ENCODE assay signal across 8 cellular contexts in the genomic region with DNA sequence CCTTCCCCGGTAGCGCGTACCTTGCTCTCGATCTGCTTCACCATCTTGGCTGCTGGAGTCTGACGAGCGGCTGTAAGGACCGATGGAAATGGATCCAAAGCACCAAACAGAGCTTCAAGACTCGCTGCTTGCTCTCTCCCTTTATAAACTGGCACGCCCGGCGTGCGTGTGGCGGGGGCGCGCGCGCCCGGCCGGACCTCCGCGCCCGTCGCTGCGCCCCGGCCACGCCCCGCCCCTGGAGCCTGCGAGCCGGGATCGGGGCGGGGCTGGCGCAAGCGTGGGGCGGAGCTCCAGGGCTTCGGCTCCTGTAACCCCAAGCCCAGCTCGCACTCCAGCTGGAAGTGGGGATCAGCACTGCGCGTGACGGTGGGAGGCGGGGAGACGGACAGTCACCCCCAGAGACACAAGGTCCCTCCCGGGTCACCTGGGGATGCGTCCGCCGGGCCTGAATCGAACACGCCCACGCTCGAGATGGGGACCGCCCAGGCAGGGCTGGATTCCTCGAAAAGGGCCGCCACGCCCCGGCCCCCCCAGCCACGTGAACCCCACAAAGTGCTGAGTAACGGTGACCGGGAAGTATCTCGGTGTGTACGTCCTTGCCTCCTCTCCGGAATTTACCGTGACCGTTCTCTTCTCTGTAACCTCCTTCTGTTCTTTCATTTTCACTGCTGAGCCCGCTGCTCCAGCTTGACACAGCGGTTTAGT. TPM values are rescaled to one million over a fixed set of nuclear protein-coding genes. Genes with fewer than 3 reads are reported as not detected.
DNase-seq lines count a peak whose midpoint lies in the region; ATAC-seq and TF ChIP-seq lines count a peak whose summit lies in the region.

A gene (minus strand): TSS at position 116 of the 705 bp plus-strand sequence. CDS start 72 bp downstream, at position 44.

- H3K27me3 ChIP-seq in BE2C (no peaks in the 10 kb centered on the region), colonic mucosa (no peaks in the 10 kb centered on the region)

- peak within 1 kb of the TSS; percentile 95 to 99 for H3K9ac ChIP-seq in colonic mucosa (ENCODE audit: low read depth in 2 of 2, low read length in 2 of 2)

- TF ChIP-seq CTCF in BE2C (IDR thresholded peaks at IDR 0.05; ENCODE audit: low read depth, low read length) = no peak
- TF ChIP-seq CTCF in colonic mucosa (IDR thresholded peaks at IDR 0.05) = no peak

- ATAC-seq in HG03439 (IDR thresholded peaks at IDR 0.05; ENCODE audit: unreplicated experiment) = peak; percentile 68

- H3K36me3 ChIP-seq in BE2C = peaks cover 5% of the 10 kb centered on the region
- H3K36me3 ChIP-seq in colonic mucosa = no peaks in the 10 kb centered on the region

- DNase-seq in BE2C (peak; percentile 90), GM19238 (ENCODE audit: insufficient read length, low spot score) (peak; percentile 65), NCI-H524 (lab: John Stamatoyannopoulos, UW) (peak; percentile 86 to 92), colonic mucosa (peak; percentile 93), left kidney (ENCODE audit: low read depth, low spot score) (peak; percentile 95)
- DNase-seq in activated CD4-positive, alpha-beta T cell treated with anti-CD3 and anti-CD28 coated beads for 48 hours = peak; percentile 93
- DNase-seq in stimulated activated CD4-positive, alpha-beta T cell treated with anti-CD3 and anti-CD28 coated beads, Interleukin-1b, Interleukin-23, amount 100 ng/mL, for 48 hours = peak; percentile 89

- H3K4me3 ChIP-seq in BE2C (ENCODE audit: low read depth, low read length) (peak within 1 kb of the TSS; percentile 64), colonic mucosa (peak within 1 kb of the TSS; percentile 92)

- H3K9me3 ChIP-seq in BE2C (no peaks in the 10 kb centered on the region), colonic mucosa (no peaks in the 10 kb centered on the region)

- H3K4me1 ChIP-seq in BE2C = no peaks in the 10 kb centered on the region
- peaks cover 8% of the 10 kb centered on the region for H3K4me1 ChIP-seq in colonic mucosa

- H3K27ac ChIP-seq in colonic mucosa = peak within 1 kb of the TSS; percentile 96

- intact Hi-C loops in colonic mucosa (cut with DNase I) = no loop called here

RNA-seq across cellular contexts. Expression of the gene that starts here (rescaled TPM):
- polyA plus RNA-seq in BE2C (2012; ENCODE audit: insufficient read depth, insufficient read length, low read depth) = 176 TPM
- 100 to 1,000 TPM; 498 to 600 TPM for total RNA-seq in colonic mucosa

Comparison
In these comparisons a context has a peak if more than half of its experiments do, and no peak if none do; other contexts are left out.
1. Peak in every context shown above with its lines: DNase-seq, ATAC-seq, H3K4me3 ChIP-seq and H3K27ac ChIP-seq.